In genomic region chr5:13987843-13988464, GRCh38 we compare ENCODE assay signal across 9 cellular contexts. TPM values are rescaled to one million over a fixed set of nuclear protein-coding genes. Genes with fewer than 3 reads are reported as not detected.
DNase-seq lines count a peak whose midpoint lies in the region; ATAC-seq and TF ChIP-seq lines count a peak whose summit lies in the region.
"Had no signal": no experiment of that assay in that cellular context is flagged by ENCODE, and none has a peak within 500 bp of the region (broad histone marks: within the 10 kb centered on the region; RNA-seq: fewer than 3 reads in every experiment).

No MANE protein-coding gene starts in this region.

- ATAC-seq in GM18502 (IDR thresholded peaks at IDR 0.05; ENCODE audit: poor library complexity, unreplicated experiment) (peak; percentile 89), HG03432 (IDR thresholded peaks at IDR 0.05; ENCODE audit: unreplicated experiment) (peak; percentile 81)

- H3K36me3 ChIP-seq in BJ (ENCODE audit: control insufficient read depth, insufficient read depth, low read length) (no peaks in the 10 kb centered on the region), ascending aorta (no peaks in the 10 kb centered on the region)

- CTCF ChIA-PET in BJ (lab: Yijun Ruan, JAX): interaction anchor here (0.9 to 2.2 kb wide), 10 partner anchors 11 to 350 kb away, joined by 3 to 12 read pairs (median 6); no protein-coding TSS in a partner anchor

- H3K9me3 ChIP-seq in ascending aorta: no peaks in the 10 kb centered on the region

- DNase-seq in BJ (ENCODE audit: low read depth) (no peak), NCI-H510A treated with DMSO at 0.1 percent for 48 hours (lab: John Stamatoyannopoulos, UW) (peak; percentile 90), ascending aorta (ENCODE audit: low spot score in 2 of 2) (no peak), iPS-NIHi11 (ENCODE audit: low spot score) (peak; percentile 74)
- peak; percentile 5 for DNase-seq in stimulated activated CD8-positive, alpha-beta memory T cell treated with anti-CD3 and anti-CD28 coated beads, Interleukin-4, amount 100 ng/mL, for 24 hours (ENCODE audit: low read depth)
- DNase-seq in activated CD4-positive, CD25-positive, alpha-beta regulatory T cell (lab: John Stamatoyannopoulos, UW): no peak

- H3K4me1 ChIP-seq in ascending aorta: no peaks in the 10 kb centered on the region

- H3K4me3 ChIP-seq in BJ (ENCODE audit: low read depth, low read length): no peak overlapping the region
- no peak overlapping the region for H3K4me3 ChIP-seq in ascending aorta

- H3K27ac ChIP-seq in ascending aorta: no peak overlapping the region

- H3K27me3 ChIP-seq in BJ (ENCODE audit: control insufficient read depth, insufficient read depth, low read length) (no peaks in the 10 kb centered on the region), ascending aorta (no peaks in the 10 kb centered on the region)

- intact Hi-C loops in ascending aorta (cut with DNase I): loop anchor here (1.0 to 5.0 kb wide), 4 partner anchors 119 to 659 kb away; no protein-coding TSS in a partner anchor

- peak; percentile 81 for TF ChIP-seq CTCF in BJ (IDR thresholded peaks at IDR 0.05; ENCODE audit: insufficient read depth, low read depth, low read length)
- TF ChIP-seq CTCF in ascending aorta (IDR thresholded peaks at IDR 0.05): peak; percentile 64 to 89 (median 83)

- POLR2A ChIA-PET in BJ (lab: Charles Lee): interaction anchor here (0.7 kb wide), 1 partner anchor 328 kb away, joined by 4 read pairs; no protein-coding TSS in a partner anchor

RNA-seq across cellular contexts. Expression of gene DNAH5, which starts 43.5 kb away (rescaled TPM):
- 1.1 and 1.8 TPM in 2 replicates for polyA plus RNA-seq in BJ (2011; rRNA removed)
- 1.6 and 3.1 TPM in 2 replicates for polyA minus RNA-seq in BJ (2011; rRNA and poly(A)+ RNA removed)
- under 0.01 TPM for total RNA-seq in ascending aorta
- total RNA-seq: T-helper 1 cell treated with Interleukin-12 subunit alpha and Interleukin-12 subunit beta and Interleukin-4 antibody, amounts not matched to agents 30 ng/mL and 1 ng/mL, for 36 hours had no signal

Comparison
In these comparisons a context has a peak if more than half of its experiments do, and no peak if none do; other contexts are left out.
1. DNase-seq: peak in NCI-H510A treated with DMSO at 0.1 percent for 48 hours (single experiment), iPS-NIHi11 (single experiment) and stimulated activated CD8-positive, alpha-beta memory T cell treated with anti-CD3 and anti-CD28 coated beads, Interleukin-4, amount 100 ng/mL, for 24 hours (single experiment); none in BJ (single experiment), ascending aorta (0 of 2) and activated CD4-positive, CD25-positive, alpha-beta regulatory T cell (0 of 4).